8 cellular contexts compared by ENCODE assay signal in the genomic region with DNA sequence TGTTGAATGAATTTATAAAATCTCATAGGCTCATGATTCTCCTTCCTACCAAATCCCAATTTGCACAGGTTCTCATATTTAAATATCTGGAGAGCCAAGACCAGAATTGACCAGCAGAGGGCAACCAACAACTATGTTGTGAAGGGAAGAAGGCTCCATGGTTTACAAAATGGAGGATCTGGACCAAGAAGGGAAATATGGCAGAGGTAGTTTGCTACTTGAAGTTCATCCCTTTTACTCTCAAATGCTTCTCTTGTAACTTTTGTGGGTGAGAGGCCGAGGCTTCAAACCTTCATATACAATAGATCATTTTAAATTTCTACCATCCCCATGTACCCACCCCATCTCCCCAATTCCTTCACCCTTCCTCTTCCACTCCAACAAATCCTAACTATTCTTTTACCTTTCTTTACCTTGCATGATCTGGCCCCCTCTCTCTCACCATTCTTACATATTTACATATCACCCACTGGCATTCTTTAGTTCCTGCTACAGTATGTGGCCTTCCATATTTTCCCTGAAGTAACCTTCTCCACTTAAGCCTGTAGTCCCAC. TPM values are rescaled to one million over a fixed set of nuclear protein-coding genes. Genes with fewer than 3 reads are reported as not detected.
DNase-seq lines count a peak whose midpoint lies in the region; ATAC-seq, FAIRE-seq and TF ChIP-seq lines count a peak whose summit lies in the region.

No MANE protein-coding gene starts in this region.

- no peaks in the 10 kb centered on the region for H3K9me3 ChIP-seq in endodermal cell (ENCODE audit: control insufficient read depth, low read length)
- H3K9me3 ChIP-seq in naive thymus-derived CD4-positive, alpha-beta T cell (ENCODE audit: control insufficient read depth in 2 of 3, low read length in 3 of 3) = no peaks in the 10 kb centered on the region

- no peaks in the 10 kb centered on the region for H3K27me3 ChIP-seq in endodermal cell (ENCODE audit: control insufficient read depth, insufficient read depth, low read length, poor library complexity, severe bottlenecking)
- H3K27me3 ChIP-seq in naive thymus-derived CD4-positive, alpha-beta T cell (ENCODE audit: control insufficient read depth in 2 of 2, insufficient read depth in 2 of 2, low read length in 2 of 2) = no peaks in the 10 kb centered on the region

- H3K4me3 ChIP-seq in endodermal cell (ENCODE audit: low read length) = no peak overlapping the region
- H3K4me3 ChIP-seq in naive thymus-derived CD4-positive, alpha-beta T cell (ENCODE audit: low read length) = no peak overlapping the region

- H3K4me1 ChIP-seq in endodermal cell (ENCODE audit: control insufficient read depth, insufficient read depth, low read length) = no peaks in the 10 kb centered on the region
- peaks cover 5 to 9% of the 10 kb centered on the region in 2 donors for H3K4me1 ChIP-seq in naive thymus-derived CD4-positive, alpha-beta T cell (ENCODE audit: control insufficient read depth in 2 of 2, insufficient read depth in 2 of 2, low read length in 2 of 2)

- H3K9ac ChIP-seq in endodermal cell (ENCODE audit: extremely low read depth, low read length, poor library complexity, severe bottlenecking) = no peak overlapping the region

- peaks cover 4% of the 10 kb centered on the region for H3K4me1 Mint-ChIP-seq in endodermal cell
- H3K4me1 Mint-ChIP-seq in naive thymus-derived CD4-positive, alpha-beta T cell = peaks cover 20 to 32% (median 30%) of the 10 kb centered on the region in 7 donors

- POLR2A ChIA-PET in naive thymus-derived CD4-positive, alpha-beta T cell (lab: Charles Lee) = interaction anchor here (0.6 to 12.4 kb wide), 10 partner anchors 18 to 271 kb away, joined by 3 to 192 read pairs (median 5); a partner anchor contains a TSS

- ATAC-seq in naive thymus-derived CD4-positive, alpha-beta T cell = peak; percentile 38
- no peak for ATAC-seq in HG03135 (IDR thresholded peaks at IDR 0.05; ENCODE audit: unreplicated experiment)

- peak; percentile 38 for FAIRE-seq in D721Med (lab: Jason Lieb, UNC)

- 20 to 57% methylated on average over 1 of the region's 1 CpG for WGBS in endodermal cell (ENCODE audit: insufficient coverage in 1 of 2, insufficient read length in 1 of 2), 2 experiments

- TF ChIP-seq CTCF in D721Med (IDR thresholded peaks at IDR 0.05; ENCODE audit: insufficient read depth, missing control alignments) (peak; percentile 91), endodermal cell (conservative IDR thresholded peaks at IDR 0.05) (peak; percentile 89)

- CTCF ChIA-PET in naive thymus-derived CD4-positive, alpha-beta T cell (lab: Charles Lee) = interaction anchor here (0.6 to 8.1 kb wide), 8 partner anchors 9 to 283 kb away, joined by 3 to 193 read pairs (median 3); a partner anchor contains a TSS

- H3K36me3 ChIP-seq in endodermal cell (ENCODE audit: control insufficient read depth, insufficient read depth, low read length) = peaks cover 6% of the 10 kb centered on the region
- H3K36me3 ChIP-seq in naive thymus-derived CD4-positive, alpha-beta T cell (ENCODE audit: control insufficient read depth in 2 of 3, insufficient read depth in 3 of 3, low read length in 3 of 3) = no peaks in the 10 kb centered on the region

- intact Hi-C loops in naive thymus-derived CD4-positive, alpha-beta T cell (cut with micrococcal nuclease) = loop anchor here (1.0 to 10.0 kb wide), 9 partner anchors 31 to 382 kb away; a partner anchor contains a TSS

- H3K9me3 Mint-ChIP-seq in endodermal cell = no peaks in the 10 kb centered on the region
- H3K9me3 Mint-ChIP-seq in naive thymus-derived CD4-positive, alpha-beta T cell = peaks cover 0 to 8% (median 0%) of the 10 kb centered on the region in 11 donors

- H3K4me3 Mint-ChIP-seq in endodermal cell = no peak overlapping the region
- H3K4me3 Mint-ChIP-seq in naive thymus-derived CD4-positive, alpha-beta T cell = peak overlapping the region in 3 of 10 donors; percentile 5 to 27 (median 15)

- no peaks in the 10 kb centered on the region for H3K27me3 Mint-ChIP-seq in endodermal cell (ENCODE audit: insufficient read depth)
- peaks cover 0 to 4% (median 0%) of the 10 kb centered on the region in 5 donors for H3K27me3 Mint-ChIP-seq in naive thymus-derived CD4-positive, alpha-beta T cell

- H3K27ac ChIP-seq in endodermal cell (ENCODE audit: low read depth, low read length) = no peak overlapping the region
- no peak overlapping the region for H3K27ac ChIP-seq in naive thymus-derived CD4-positive, alpha-beta T cell (ENCODE audit: low read depth, low read length)

- H3K36me3 Mint-ChIP-seq in endodermal cell (ENCODE audit: low read depth) = peaks cover 12% of the 10 kb centered on the region
- peaks cover 0 to 4% (median 0%) of the 10 kb centered on the region in 5 donors for H3K36me3 Mint-ChIP-seq in naive thymus-derived CD4-positive, alpha-beta T cell

- peak overlapping the region; percentile 78 for H3K27ac Mint-ChIP-seq in endodermal cell
- peak overlapping the region in 8 of 9 donors; percentile 4 to 80 (median 60) for H3K27ac Mint-ChIP-seq in naive thymus-derived CD4-positive, alpha-beta T cell

- DNase-seq in D721Med (ENCODE audit: insufficient read length, low spot score) (peak; percentile 53), HuH-7 (ENCODE audit: low spot score) (peak; percentile 70), NOMO-1 treated with dmso at 0.1 percent for 144 hours (lab: John Stamatoyannopoulos, UW; ENCODE audit: unreplicated experiment) (peak; percentile 54), endodermal cell (peak; percentile 92)
- peak; percentile 44 to 55 for DNase-seq in activated CD8-positive, alpha-beta memory T cell treated with anti-CD3 and anti-CD28 coated beads for 4 hours (ENCODE audit: low read depth in 2 of 2)
- peak in 8 of 9 donors; percentile 55 to 78 (median 74) for DNase-seq in naive thymus-derived CD4-positive, alpha-beta T cell
- peak; percentile 17 to 77 (median 64) for DNase-seq in stimulated activated naive CD4-positive, alpha-beta T cell (lab: John Stamatoyannopoulos, UW)

RNA-seq across cellular contexts. Expression of a gene that starts 3.8 kb away (rescaled TPM):
- total RNA-seq in endodermal cell = 100 to 1,000 TPM; 127 to 129 TPM
- polyA plus RNA-seq in endodermal cell (2013, experiment 1 of 2) = 114 TPM
- polyA plus RNA-seq in endodermal cell (2013, experiment 2 of 2) = 107 TPM
- total RNA-seq in naive thymus-derived CD4-positive, alpha-beta T cell = 100 to 1,000 TPM; 118 to 187 (median 149) TPM
- 10 to 100 TPM; 64.6 to 88.9 TPM for polyA plus RNA-seq in naive thymus-derived CD4-positive, alpha-beta T cell

RNA-seq across cellular contexts. Expression of a gene that starts 28.6 kb away (rescaled TPM):
- 10 to 100 TPM; 45.8 to 48.9 TPM for total RNA-seq in endodermal cell
- polyA plus RNA-seq in endodermal cell (2013, experiment 1 of 2) = 41.5 TPM
- 40.9 TPM for polyA plus RNA-seq in endodermal cell (2013, experiment 2 of 2)
- total RNA-seq in naive thymus-derived CD4-positive, alpha-beta T cell = 10 to 100 TPM; 31.4 to 44.9 (median 43.1) TPM
- 10 to 100 TPM; 29.4 to 45.8 TPM for polyA plus RNA-seq in naive thymus-derived CD4-positive, alpha-beta T cell

RNA-seq across cellular contexts. Expression of a gene that starts 31.0 kb away (rescaled TPM):
- total RNA-seq in endodermal cell = 10 to 100 TPM; 27.0 to 35.1 TPM
- polyA plus RNA-seq in endodermal cell (2013, experiment 1 of 2) = 43.7 TPM
- 41.2 TPM for polyA plus RNA-seq in endodermal cell (2013, experiment 2 of 2)
- total RNA-seq in naive thymus-derived CD4-positive, alpha-beta T cell = 10 to 100 TPM in 3 of 5 experiments, 1 to 10 TPM in 2; 9.2 to 61.2 (median 11.8) TPM
- 1 to 10 TPM; 1.0 to 1.6 TPM for polyA plus RNA-seq in naive thymus-derived CD4-positive, alpha-beta T cell

RNA-seq across cellular contexts. Expression of a gene that starts 34.9 kb away (rescaled TPM):
- 1,000 to 10,000 TPM; 1,640 to 1,647 TPM for total RNA-seq in endodermal cell
- 1,347 TPM for polyA plus RNA-seq in endodermal cell (2013, experiment 1 of 2)
- polyA plus RNA-seq in endodermal cell (2013, experiment 2 of 2) = 1,436 TPM
- 1,000 to 10,000 TPM in 1 of 5 experiments, 100 to 1,000 TPM in 4; 428 to 1,509 (median 467) TPM for total RNA-seq in naive thymus-derived CD4-positive, alpha-beta T cell
- 1,000 to 10,000 TPM; 1,845 to 2,144 TPM for polyA plus RNA-seq in naive thymus-derived CD4-positive, alpha-beta T cell

RNA-seq across cellular contexts. Expression of a gene that starts 36.7 kb away (rescaled TPM):
- 1 to 10 TPM; 2.5 to 3.2 TPM for total RNA-seq in endodermal cell
- 3.1 TPM for polyA plus RNA-seq in endodermal cell (2013, experiment 1 of 2)
- polyA plus RNA-seq in endodermal cell (2013, experiment 2 of 2) = 1.6 TPM
- total RNA-seq in naive thymus-derived CD4-positive, alpha-beta T cell = 1 to 10 TPM in 1 of 5 experiments, under 1 TPM in 2, not detected in 2; 0.43 to 1.2 (median 0.77) TPM
- polyA plus RNA-seq in naive thymus-derived CD4-positive, alpha-beta T cell = not detected
